ENCODE assay signal across 17 cellular contexts in genomic region chr13:113763961-113764792, GRCh38. TPM values are rescaled to one million over a fixed set of nuclear protein-coding genes. Genes with fewer than 3 reads are reported as not detected.
DNase-seq lines count a peak whose midpoint lies in the region; ATAC-seq and TF ChIP-seq lines count a peak whose summit lies in the region.
"Had no signal": no experiment of that assay in that cellular context is flagged by ENCODE, and none has a peak within 500 bp of the region (broad histone marks: within the 10 kb centered on the region; RNA-seq: fewer than 3 reads in every experiment).

No MANE protein-coding gene starts in this region.

- H3K18ac ChIP-seq in neuronal stem cell (ENCODE audit: low read length) = peak overlapping the region; percentile 62

- no peaks in the 10 kb centered on the region for H3K9me3 ChIP-seq in duodenal mucosa (ENCODE audit: control insufficient read depth in 1 of 2, low read length in 2 of 2)
- peaks cover 0 to 2% of the 10 kb centered on the region in 2 donors for H3K9me3 ChIP-seq in neuronal stem cell (replicated peaks in 1 of 2; ENCODE audit: control insufficient read depth in 2 of 2, insufficient read depth in 1 of 2, low read depth in 1 of 2, low read length in 2 of 2)
- no peaks in the 10 kb centered on the region for H3K9me3 ChIP-seq in upper lobe of right lung

- H4K91ac ChIP-seq in neuronal stem cell (ENCODE audit: low read depth, low read length, poor library complexity) = no peak overlapping the region

- H3K9ac ChIP-seq in duodenal mucosa (ENCODE audit: low read depth in 1 of 2, low read length in 2 of 2) = no peak overlapping the region
- H3K9ac ChIP-seq in neuronal stem cell (ENCODE audit: low read depth, low read length, poor library complexity) = no peak overlapping the region

- no peak for ATAC-seq in left ventricle myocardium superior
- ATAC-seq in upper lobe of right lung = no peak
- ATAC-seq in HG03097 (IDR thresholded peaks at IDR 0.05; ENCODE audit: low FRiP score, unreplicated experiment) = no peak
- ATAC-seq in HG03571 (IDR thresholded peaks at IDR 0.05; ENCODE audit: unreplicated experiment) = no peak
- ATAC-seq: GM12878 had no signal

- H3K36me3 ChIP-seq in duodenal mucosa (ENCODE audit: control insufficient read depth in 1 of 2, insufficient read depth in 2 of 2, low read length in 2 of 2) (no peaks in the 10 kb centered on the region), neuronal stem cell (replicated peaks in 1 of 2; ENCODE audit: control insufficient read depth in 2 of 2, insufficient read depth in 2 of 2, low read length in 2 of 2) (no peaks in the 10 kb centered on the region), upper lobe of right lung (no peaks in the 10 kb centered on the region)

- intact Hi-C loops in cardiac septum (cut with DNase I) (no loop called here), left ventricle myocardium superior (cut with micrococcal nuclease) (no loop called here), upper lobe of right lung (cut with DNase I) (no loop called here)

- no peak overlapping the region for H3K23ac ChIP-seq in neuronal stem cell (ENCODE audit: low read depth, low read length, poor library complexity)

- no peak overlapping the region for H3K4me2 ChIP-seq in neuronal stem cell (ENCODE audit: insufficient read depth, low read length, poor library complexity, severe bottlenecking)

- peaks cover 7 to 9% of the 10 kb centered on the region in 2 donors for H3K4me1 ChIP-seq in duodenal mucosa (ENCODE audit: control insufficient read depth in 1 of 2, insufficient read depth in 2 of 2, low read length in 2 of 2)
- peaks cover 2 to 4% of the 10 kb centered on the region in 2 donors for H3K4me1 ChIP-seq in neuronal stem cell (ENCODE audit: control insufficient read depth in 2 of 2, insufficient read depth in 1 of 2, low read depth in 1 of 2, low read length in 2 of 2)
- peaks cover 8% of the 10 kb centered on the region for H3K4me1 ChIP-seq in upper lobe of right lung

- peak overlapping the region; percentile 41 for H2BK120ac ChIP-seq in neuronal stem cell (ENCODE audit: low read depth, low read length)

- H2BK12ac ChIP-seq in neuronal stem cell (ENCODE audit: low read length) = no peak overlapping the region

- H3K27ac ChIP-seq in duodenal mucosa (ENCODE audit: low read depth, low read length) = peak overlapping the region; percentile 7
- no peak overlapping the region for H3K27ac ChIP-seq in neuronal stem cell (replicated peaks; ENCODE audit: low read length)
- no peak overlapping the region for H3K27ac ChIP-seq in upper lobe of right lung
- H3K27ac ChIP-seq: SK-N-MC had no signal

- H2AK5ac ChIP-seq in neuronal stem cell (ENCODE audit: low read depth, low read length) = peak overlapping the region; percentile 12

- peaks cover 2% of the 10 kb centered on the region for H3K79me1 ChIP-seq in neuronal stem cell (ENCODE audit: low read depth, low read length)

- H2BK5ac ChIP-seq in neuronal stem cell (ENCODE audit: low read length) = no peak overlapping the region

- no peak overlapping the region for H3K4ac ChIP-seq in neuronal stem cell (ENCODE audit: low read length)

- H4K8ac ChIP-seq in neuronal stem cell (ENCODE audit: low read depth, low read length) = no peak overlapping the region

- no peak overlapping the region for H2BK15ac ChIP-seq in neuronal stem cell (ENCODE audit: low read length)

- H3K27me3 ChIP-seq in duodenal mucosa (ENCODE audit: control insufficient read depth in 1 of 2, insufficient read depth in 2 of 2, low read length in 2 of 2) (peaks cover 11 to 13% of the 10 kb centered on the region in 2 donors), neuronal stem cell (ENCODE audit: control insufficient read depth in 3 of 3, insufficient read depth in 3 of 3, low read depth in 1 of 3, low read length in 3 of 3) (peaks cover 0 to 41% (median 14%) of the 10 kb centered on the region in 3 experiments), upper lobe of right lung (no peaks in the 10 kb centered on the region)

- no peak overlapping the region for H3K14ac ChIP-seq in neuronal stem cell (ENCODE audit: low read length)

- no peak overlapping the region for H2AFZ ChIP-seq in neuronal stem cell (ENCODE audit: low read length)

- H3K4me3 ChIP-seq in duodenal mucosa (ENCODE audit: low read depth in 1 of 2, low read length in 2 of 2) (no peak overlapping the region), neuronal stem cell (ENCODE audit: low read length in 2 of 2) (peak overlapping the region in 1 of 2 donors; percentile 42), upper lobe of right lung (no peak overlapping the region)
- H3K4me3 ChIP-seq: GM12878, SK-N-MC had no signal

- peak; percentile 46 for DNase-seq in cardiac septum (ENCODE audit: low spot score)
- DNase-seq in left ventricle myocardium superior = no peak
- DNase-seq in neuronal stem cell (ENCODE audit: low spot score) = no peak
- DNase-seq in upper lobe of right lung = peak; percentile 62
- DNase-seq: Calu3; CD4-positive, CD25-positive, alpha-beta regulatory T cell; DND-41; HCEC 1CT; NCI-H1930; NCI-H446 treated with DMSO at 0.1 percent for 48 hours; NCI-H82; Right ventricle myocardium superior had no signal

- no peak for TF ChIP-seq CTCF in upper lobe of right lung (IDR thresholded peaks at IDR 0.05)

- no CpG with 5 or more reads among the region's 25 CpGs for WGBS in neuronal stem cell (ENCODE audit: extremely low coverage in 2 of 2, insufficient read length in 2 of 2, insufficient replicate concordance in 1 of 2), 2 donors

RNA-seq across cellular contexts. Expression of gene TMEM255B, which starts 5.2 kb away (rescaled TPM):
- total RNA-seq in cardiac septum (10.7 TPM), left ventricle myocardium superior (12.1 TPM), upper lobe of right lung (43.6 TPM)
- 2.5 TPM for polyA plus RNA-seq in neuronal stem cell (2013, experiment 1 of 2)
- polyA plus RNA-seq in neuronal stem cell (2013, experiment 2 of 2) = 2.2 TPM
- total RNA-seq: Calu3 had no signal

Comparison
In these comparisons a context has a peak if more than half of its experiments do, and no peak if none do; other contexts are left out.
1. DNase-seq: peak in cardiac septum (single experiment) and upper lobe of right lung (single experiment); none in left ventricle myocardium superior (single experiment) and neuronal stem cell (single experiment).